Comparison of ENCODE assay signal across 1 cellular context in the genomic region with DNA sequence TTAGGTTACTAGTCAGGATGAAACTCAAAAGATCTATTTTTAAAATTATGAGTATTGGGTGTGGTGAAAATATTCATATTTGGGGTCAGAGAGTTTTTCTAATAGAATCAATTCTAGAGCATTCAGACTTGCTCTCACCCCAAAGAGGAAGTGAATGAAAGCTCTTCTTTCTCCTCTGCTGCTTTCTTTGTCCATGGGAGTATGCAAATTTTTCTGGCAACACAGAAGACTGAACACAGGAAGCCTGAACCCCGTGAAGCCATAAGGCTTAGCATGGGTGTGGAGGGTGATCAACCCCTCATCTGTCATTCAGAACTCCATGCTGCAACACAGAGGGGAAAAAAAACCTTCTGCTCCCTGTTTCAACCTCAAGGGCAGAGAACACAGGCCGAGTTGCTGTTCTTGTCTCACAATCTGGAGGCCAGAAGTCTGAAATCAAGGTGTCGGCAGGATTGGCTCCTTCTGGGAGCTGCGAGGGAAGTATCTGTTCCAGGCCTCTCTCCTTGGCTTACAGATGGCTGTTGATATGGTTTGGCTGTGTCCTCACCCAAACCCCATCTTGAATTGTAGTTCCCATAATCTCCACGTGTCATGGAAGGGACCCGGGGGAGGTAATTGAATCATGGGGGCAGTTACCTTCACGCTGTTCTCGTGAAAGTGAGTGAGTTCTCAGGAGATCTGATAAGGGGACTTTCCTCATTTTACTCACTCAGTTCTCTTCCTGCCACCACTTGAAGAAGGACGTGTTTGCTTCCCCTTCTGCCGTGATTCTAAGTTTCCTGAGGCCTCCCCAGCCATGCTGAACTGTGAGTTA.
TF ChIP-seq lines count a peak whose summit lies in the region.

No MANE protein-coding gene starts in this region.

TF ChIP-seq in K562, 482 proteins besides CTCF, POLR2A, EP300 and RAD21 (continued from another document and continues in another):
- TF ChIP-seq, protein P1, sequence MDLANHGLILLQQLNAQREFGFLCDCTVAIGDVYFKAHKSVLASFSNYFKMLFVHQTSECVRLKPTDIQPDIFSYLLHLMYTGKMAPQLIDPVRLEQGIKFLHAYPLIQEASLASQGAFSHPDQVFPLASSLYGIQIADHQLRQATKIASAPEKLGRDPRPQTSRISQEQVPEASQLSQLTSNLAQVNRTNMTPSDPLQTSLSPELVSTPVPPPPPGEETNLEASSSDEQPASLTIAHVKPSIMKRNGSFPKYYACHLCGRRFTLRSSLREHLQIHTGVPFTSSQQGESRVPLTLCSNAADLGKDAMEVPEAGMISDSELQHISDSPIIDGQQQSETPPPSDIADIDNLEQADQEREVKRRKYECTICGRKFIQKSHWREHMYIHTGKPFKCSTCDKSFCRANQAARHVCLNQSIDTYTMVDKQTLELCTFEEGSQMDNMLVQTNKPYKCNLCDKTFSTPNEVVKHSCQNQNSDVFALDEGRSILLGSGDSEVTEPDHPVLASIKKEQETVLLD (IDR thresholded peaks at IDR 0.05) = no peak
- TF ChIP-seq, protein P2, sequence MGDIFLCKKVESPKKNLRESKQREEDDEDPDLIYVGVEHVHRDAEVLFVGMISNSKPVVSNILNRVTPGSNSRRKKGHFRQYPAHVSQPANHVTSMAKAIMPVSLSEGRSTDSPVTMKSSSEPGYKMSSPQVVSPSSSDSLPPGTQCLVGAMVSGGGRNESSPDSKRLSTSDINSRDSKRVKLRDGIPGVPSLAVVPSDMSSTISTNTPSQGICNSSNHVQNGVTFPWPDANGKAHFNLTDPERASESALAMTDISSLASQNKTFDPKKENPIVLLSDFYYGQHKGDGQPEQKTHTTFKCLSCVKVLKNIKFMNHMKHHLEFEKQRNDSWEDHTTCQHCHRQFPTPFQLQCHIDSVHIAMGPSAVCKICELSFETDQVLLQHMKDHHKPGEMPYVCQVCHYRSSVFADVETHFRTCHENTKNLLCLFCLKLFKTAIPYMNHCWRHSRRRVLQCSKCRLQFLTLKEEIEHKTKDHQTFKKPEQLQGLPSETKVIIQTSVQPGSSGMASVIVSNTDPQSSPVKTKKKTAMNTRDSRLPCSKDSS (IDR thresholded peaks at IDR 0.05; ENCODE audit: low read depth, partially characterized antibody) = no peak
- TF ChIP-seq, protein P3, sequence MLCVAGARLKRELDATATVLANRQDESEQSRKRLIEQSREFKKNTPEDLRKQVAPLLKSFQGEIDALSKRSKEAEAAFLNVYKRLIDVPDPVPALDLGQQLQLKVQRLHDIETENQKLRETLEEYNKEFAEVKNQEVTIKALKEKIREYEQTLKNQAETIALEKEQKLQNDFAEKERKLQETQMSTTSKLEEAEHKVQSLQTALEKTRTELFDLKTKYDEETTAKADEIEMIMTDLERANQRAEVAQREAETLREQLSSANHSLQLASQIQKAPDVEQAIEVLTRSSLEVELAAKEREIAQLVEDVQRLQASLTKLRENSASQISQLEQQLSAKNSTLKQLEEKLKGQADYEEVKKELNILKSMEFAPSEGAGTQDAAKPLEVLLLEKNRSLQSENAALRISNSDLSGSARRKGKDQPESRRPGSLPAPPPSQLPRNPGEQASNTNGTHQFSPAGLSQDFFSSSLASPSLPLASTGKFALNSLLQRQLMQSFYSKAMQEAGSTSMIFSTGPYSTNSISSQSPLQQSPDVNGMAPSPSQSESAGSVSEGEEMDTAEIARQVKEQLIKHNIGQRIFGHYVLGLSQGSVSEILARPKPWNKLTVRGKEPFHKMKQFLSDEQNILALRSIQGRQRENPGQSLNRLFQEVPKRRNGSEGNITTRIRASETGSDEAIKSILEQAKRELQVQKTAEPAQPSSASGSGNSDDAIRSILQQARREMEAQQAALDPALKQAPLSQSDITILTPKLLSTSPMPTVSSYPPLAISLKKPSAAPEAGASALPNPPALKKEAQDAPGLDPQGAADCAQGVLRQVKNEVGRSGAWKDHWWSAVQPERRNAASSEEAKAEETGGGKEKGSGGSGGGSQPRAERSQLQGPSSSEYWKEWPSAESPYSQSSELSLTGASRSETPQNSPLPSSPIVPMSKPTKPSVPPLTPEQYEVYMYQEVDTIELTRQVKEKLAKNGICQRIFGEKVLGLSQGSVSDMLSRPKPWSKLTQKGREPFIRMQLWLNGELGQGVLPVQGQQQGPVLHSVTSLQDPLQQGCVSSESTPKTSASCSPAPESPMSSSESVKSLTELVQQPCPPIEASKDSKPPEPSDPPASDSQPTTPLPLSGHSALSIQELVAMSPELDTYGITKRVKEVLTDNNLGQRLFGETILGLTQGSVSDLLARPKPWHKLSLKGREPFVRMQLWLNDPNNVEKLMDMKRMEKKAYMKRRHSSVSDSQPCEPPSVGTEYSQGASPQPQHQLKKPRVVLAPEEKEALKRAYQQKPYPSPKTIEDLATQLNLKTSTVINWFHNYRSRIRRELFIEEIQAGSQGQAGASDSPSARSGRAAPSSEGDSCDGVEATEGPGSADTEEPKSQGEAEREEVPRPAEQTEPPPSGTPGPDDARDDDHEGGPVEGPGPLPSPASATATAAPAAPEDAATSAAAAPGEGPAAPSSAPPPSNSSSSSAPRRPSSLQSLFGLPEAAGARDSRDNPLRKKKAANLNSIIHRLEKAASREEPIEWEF (CRISPR knock-in tag; IDR thresholded peaks at IDR 0.05) = peak; percentile 61; the same call in 1 of the 2 replicates
- TF ChIP-seq, protein P4, sequence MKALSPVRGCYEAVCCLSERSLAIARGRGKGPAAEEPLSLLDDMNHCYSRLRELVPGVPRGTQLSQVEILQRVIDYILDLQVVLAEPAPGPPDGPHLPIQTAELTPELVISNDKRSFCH (CRISPR knock-in tag; IDR thresholded peaks at IDR 0.05) = no peak
- TF ChIP-seq, protein P4 (tag; IDR thresholded peaks at IDR 0.05) = peak; percentile 92
- TF ChIP-seq ZNF551 (CRISPR knock-in tag; IDR thresholded peaks at IDR 0.05) (no peak), FUS (optimal IDR thresholded peaks at IDR 0.05; ENCODE audit: low read depth, low read length) (no peak), MED1 (CRISPR knock-in tag; IDR thresholded peaks at IDR 0.05; ENCODE audit: borderline replicate concordance) (no peak), HNRNPK (IDR thresholded peaks at IDR 0.05; ENCODE audit: low read depth, low read length, poor library complexity, severe bottlenecking) (no peak), ARID1B (IDR thresholded peaks at IDR 0.05) (peak; percentile 69), ZNF197 (CRISPR knock-in tag; IDR thresholded peaks at IDR 0.05; ENCODE audit: low read depth) (0 out of 2 replicates have a peak, but pooled peaks have one; percentile 32), POLR2AphosphoS2 (IDR thresholded peaks at IDR 0.05; ENCODE audit: low read length) (no peak), CXXC5 (CRISPR knock-in tag; IDR thresholded peaks at IDR 0.05) (peak; percentile 80), SMAD2 (IDR thresholded peaks at IDR 0.05; ENCODE audit: low read depth, low read length) (no peak), POLR3G (IDR thresholded peaks at IDR 0.05; ENCODE audit: extremely low read depth, insufficient read length, insufficient replicate concordance) (no peak), TFAM (CRISPR knock-in tag; conservative IDR thresholded peaks at IDR 0.05) (no peak), TARDBP (IDR thresholded peaks at IDR 0.05) (no peak), ZNF785 (CRISPR knock-in tag; IDR thresholded peaks at IDR 0.05) (no peak), NR2C2 (CRISPR knock-in tag; IDR thresholded peaks at IDR 0.05) (no peak), NR2C2 (tag; IDR thresholded peaks at IDR 0.05) (peak; percentile 51), FOXA3 (CRISPR knock-in tag; conservative IDR thresholded peaks at IDR 0.05 in 1 of 2, IDR thresholded peaks at IDR 0.05 in 1 of 2) (no peak), TEAD4 (IDR thresholded peaks at IDR 0.05; ENCODE audit: low read length) (peak; percentile 74), TEAD4 (CRISPR knock-in tag; IDR thresholded peaks at IDR 0.05; ENCODE audit: borderline replicate concordance) (no peak), BHLHE40 (IDR thresholded peaks at IDR 0.05; ENCODE audit: low read length) (0 out of 2 replicates have a peak, but pooled peaks have one; percentile 13), FIP1L1 (IDR thresholded peaks at IDR 0.05; ENCODE audit: low read depth, low read length, poor library complexity, severe bottlenecking) (no peak), SRSF3 (IDR thresholded peaks at IDR 0.05; ENCODE audit: insufficient read depth, low read length) (no peak), FOSL1 (tag; conservative IDR thresholded peaks at IDR 0.05) (no peak; the same call in 1 of the 2 replicates), ZNF133 (CRISPR knock-in tag; IDR thresholded peaks at IDR 0.05) (no peak), ZNF174 (CRISPR knock-in tag; IDR thresholded peaks at IDR 0.05) (no peak)
- TF ChIP-seq, protein P5, sequence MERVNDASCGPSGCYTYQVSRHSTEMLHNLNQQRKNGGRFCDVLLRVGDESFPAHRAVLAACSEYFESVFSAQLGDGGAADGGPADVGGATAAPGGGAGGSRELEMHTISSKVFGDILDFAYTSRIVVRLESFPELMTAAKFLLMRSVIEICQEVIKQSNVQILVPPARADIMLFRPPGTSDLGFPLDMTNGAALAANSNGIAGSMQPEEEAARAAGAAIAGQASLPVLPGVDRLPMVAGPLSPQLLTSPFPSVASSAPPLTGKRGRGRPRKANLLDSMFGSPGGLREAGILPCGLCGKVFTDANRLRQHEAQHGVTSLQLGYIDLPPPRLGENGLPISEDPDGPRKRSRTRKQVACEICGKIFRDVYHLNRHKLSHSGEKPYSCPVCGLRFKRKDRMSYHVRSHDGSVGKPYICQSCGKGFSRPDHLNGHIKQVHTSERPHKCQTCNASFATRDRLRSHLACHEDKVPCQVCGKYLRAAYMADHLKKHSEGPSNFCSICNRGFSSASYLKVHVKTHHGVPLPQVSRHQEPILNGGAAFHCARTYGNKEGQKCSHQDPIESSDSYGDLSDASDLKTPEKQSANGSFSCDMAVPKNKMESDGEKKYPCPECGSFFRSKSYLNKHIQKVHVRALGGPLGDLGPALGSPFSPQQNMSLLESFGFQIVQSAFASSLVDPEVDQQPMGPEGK (CRISPR knock-in tag; IDR thresholded peaks at IDR 0.05; ENCODE audit: borderline replicate concordance) = no peak
- TF ChIP-seq, protein P6, sequence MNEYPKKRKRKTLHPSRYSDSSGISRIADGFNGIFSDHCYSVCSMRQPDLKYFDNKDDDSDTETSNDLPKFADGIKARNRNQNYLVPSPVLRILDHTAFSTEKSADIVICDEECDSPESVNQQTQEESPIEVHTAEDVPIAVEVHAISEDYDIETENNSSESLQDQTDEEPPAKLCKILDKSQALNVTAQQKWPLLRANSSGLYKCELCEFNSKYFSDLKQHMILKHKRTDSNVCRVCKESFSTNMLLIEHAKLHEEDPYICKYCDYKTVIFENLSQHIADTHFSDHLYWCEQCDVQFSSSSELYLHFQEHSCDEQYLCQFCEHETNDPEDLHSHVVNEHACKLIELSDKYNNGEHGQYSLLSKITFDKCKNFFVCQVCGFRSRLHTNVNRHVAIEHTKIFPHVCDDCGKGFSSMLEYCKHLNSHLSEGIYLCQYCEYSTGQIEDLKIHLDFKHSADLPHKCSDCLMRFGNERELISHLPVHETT (CRISPR knock-in tag; conservative IDR thresholded peaks at IDR 0.05 in 1 of 2, IDR thresholded peaks at IDR 0.05 in 1 of 2) = peak in 1 of 2 experiments; percentile 84; a peak in 2 of 4 replicates
- TF ChIP-seq, protein P7, sequence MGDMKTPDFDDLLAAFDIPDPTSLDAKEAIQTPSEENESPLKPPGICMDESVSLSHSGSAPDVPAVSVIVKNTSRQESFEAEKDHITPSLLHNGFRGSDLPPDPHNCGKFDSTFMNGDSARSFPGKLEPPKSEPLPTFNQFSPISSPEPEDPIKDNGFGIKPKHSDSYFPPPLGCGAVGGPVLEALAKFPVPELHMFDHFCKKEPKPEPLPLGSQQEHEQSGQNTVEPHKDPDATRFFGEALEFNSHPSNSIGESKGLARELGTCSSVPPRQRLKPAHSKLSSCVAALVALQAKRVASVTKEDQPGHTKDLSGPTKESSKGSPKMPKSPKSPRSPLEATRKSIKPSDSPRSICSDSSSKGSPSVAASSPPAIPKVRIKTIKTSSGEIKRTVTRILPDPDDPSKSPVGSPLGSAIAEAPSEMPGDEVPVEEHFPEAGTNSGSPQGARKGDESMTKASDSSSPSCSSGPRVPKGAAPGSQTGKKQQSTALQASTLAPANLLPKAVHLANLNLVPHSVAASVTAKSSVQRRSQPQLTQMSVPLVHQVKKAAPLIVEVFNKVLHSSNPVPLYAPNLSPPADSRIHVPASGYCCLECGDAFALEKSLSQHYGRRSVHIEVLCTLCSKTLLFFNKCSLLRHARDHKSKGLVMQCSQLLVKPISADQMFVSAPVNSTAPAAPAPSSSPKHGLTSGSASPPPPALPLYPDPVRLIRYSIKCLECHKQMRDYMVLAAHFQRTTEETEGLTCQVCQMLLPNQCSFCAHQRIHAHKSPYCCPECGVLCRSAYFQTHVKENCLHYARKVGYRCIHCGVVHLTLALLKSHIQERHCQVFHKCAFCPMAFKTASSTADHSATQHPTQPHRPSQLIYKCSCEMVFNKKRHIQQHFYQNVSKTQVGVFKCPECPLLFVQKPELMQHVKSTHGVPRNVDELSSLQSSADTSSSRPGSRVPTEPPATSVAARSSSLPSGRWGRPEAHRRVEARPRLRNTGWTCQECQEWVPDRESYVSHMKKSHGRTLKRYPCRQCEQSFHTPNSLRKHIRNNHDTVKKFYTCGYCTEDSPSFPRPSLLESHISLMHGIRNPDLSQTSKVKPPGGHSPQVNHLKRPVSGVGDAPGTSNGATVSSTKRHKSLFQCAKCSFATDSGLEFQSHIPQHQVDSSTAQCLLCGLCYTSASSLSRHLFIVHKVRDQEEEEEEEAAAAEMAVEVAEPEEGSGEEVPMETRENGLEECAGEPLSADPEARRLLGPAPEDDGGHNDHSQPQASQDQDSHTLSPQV (IDR thresholded peaks at IDR 0.05) = peak; percentile 88
- TF ChIP-seq, protein P8, sequence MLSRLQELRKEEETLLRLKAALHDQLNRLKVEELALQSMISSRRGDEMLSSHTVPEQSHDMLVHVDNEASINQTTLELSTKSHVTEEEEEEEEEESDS (CRISPR knock-in tag; IDR thresholded peaks at IDR 0.05) = no peak
- TF ChIP-seq, protein P9, sequence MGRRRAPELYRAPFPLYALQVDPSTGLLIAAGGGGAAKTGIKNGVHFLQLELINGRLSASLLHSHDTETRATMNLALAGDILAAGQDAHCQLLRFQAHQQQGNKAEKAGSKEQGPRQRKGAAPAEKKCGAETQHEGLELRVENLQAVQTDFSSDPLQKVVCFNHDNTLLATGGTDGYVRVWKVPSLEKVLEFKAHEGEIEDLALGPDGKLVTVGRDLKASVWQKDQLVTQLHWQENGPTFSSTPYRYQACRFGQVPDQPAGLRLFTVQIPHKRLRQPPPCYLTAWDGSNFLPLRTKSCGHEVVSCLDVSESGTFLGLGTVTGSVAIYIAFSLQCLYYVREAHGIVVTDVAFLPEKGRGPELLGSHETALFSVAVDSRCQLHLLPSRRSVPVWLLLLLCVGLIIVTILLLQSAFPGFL (CRISPR knock-in tag; IDR thresholded peaks at IDR 0.05) = no peak
- TF ChIP-seq, protein P10, sequence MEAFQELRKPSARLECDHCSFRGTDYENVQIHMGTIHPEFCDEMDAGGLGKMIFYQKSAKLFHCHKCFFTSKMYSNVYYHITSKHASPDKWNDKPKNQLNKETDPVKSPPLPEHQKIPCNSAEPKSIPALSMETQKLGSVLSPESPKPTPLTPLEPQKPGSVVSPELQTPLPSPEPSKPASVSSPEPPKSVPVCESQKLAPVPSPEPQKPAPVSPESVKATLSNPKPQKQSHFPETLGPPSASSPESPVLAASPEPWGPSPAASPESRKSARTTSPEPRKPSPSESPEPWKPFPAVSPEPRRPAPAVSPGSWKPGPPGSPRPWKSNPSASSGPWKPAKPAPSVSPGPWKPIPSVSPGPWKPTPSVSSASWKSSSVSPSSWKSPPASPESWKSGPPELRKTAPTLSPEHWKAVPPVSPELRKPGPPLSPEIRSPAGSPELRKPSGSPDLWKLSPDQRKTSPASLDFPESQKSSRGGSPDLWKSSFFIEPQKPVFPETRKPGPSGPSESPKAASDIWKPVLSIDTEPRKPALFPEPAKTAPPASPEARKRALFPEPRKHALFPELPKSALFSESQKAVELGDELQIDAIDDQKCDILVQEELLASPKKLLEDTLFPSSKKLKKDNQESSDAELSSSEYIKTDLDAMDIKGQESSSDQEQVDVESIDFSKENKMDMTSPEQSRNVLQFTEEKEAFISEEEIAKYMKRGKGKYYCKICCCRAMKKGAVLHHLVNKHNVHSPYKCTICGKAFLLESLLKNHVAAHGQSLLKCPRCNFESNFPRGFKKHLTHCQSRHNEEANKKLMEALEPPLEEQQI (IDR thresholded peaks at IDR 0.05) = no peak
